ENCODE assay signal across 9 cellular contexts in the genomic region with DNA sequence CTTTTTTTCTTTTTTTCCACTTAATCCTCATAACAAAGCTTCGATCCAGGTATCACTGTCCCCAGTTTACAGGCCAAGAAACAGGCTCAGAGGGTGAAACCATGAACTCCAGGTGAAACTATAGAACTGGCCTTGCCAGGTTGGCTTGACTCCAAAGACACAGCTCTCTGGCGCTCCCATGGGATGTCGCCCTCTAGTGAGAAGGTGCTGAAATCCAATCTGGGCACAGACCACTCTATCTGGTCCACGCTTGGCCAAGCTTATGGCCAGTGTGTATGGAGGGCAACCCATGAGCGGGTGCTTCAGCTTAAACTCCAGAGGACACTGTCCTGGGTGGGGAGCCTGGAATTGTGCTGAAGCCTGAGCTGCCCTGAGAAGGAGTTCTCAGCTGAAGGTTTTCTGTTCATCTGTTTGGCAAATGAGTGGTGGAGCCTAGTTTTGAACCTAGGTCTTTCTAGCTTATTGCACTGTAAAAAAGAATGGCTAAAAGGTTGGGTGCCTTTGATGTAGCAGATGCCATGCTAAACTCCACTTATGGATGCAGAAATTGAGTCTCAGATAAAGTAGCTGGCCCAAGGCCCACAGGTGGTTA.
DNase-seq lines count a peak whose midpoint lies in the region; ATAC-seq and TF ChIP-seq lines count a peak whose summit lies in the region.
"Had no signal": no experiment of that assay in that cellular context is flagged by ENCODE, and none has a peak within 500 bp of the region (broad histone marks: within the 10 kb centered on the region; RNA-seq: fewer than 3 reads in every experiment).

No MANE protein-coding gene starts in this region.

- no peak overlapping the region for H2AFZ ChIP-seq in H9 (ENCODE audit: low read length)

- no peak overlapping the region for H2BK120ac ChIP-seq in H9 (ENCODE audit: low read depth, low read length, poor library complexity, severe bottlenecking)

- ATAC-seq in T-helper 17 cell (no peak), GM21423 (IDR thresholded peaks at IDR 0.05; ENCODE audit: unreplicated experiment) (no peak)

- no peak overlapping the region for H3K14ac ChIP-seq in H9 (ENCODE audit: insufficient read depth, low read length)

- H3K27me3 Mint-ChIP-seq in Caco-2 (ENCODE audit: insufficient read depth, unreplicated experiment) (no peaks in the 10 kb centered on the region), H9 (ENCODE audit: low read depth) (no peaks in the 10 kb centered on the region), T-helper 17 cell (no peaks in the 10 kb centered on the region)

- H3K23ac ChIP-seq in H9 (ENCODE audit: insufficient read length, low read depth, low read length): no peak overlapping the region

- H3K27ac ChIP-seq in H9 (ENCODE audit: insufficient read length, low read depth, low read length) (no peak overlapping the region), caudate nucleus (ENCODE audit: low read depth, low read length) (no peak overlapping the region)
- H3K27ac ChIP-seq: thoracic aorta had no signal

- no peak overlapping the region for H3K18ac ChIP-seq in H9 (ENCODE audit: insufficient read length, low read depth, low read length)

- no peaks in the 10 kb centered on the region for H4K20me1 ChIP-seq in H9 (ENCODE audit: control insufficient read depth, insufficient read depth, insufficient read length)

- BruUV-seq in Caco-2 (replicated peaks; lab: Mats Ljungman, UMichigan): no TSS peak

- no peak overlapping the region for H3K4ac ChIP-seq in H9 (ENCODE audit: low read depth, low read length)

- H3K56ac ChIP-seq in H9 (ENCODE audit: insufficient read length, low read depth, low read length): no peak overlapping the region

- H3K4me2 ChIP-seq in H9 (ENCODE audit: insufficient read depth, insufficient read length, low read length): no peak overlapping the region

- TF ChIP-seq CTCF in Caco-2 (IDR thresholded peaks at IDR 0.05; ENCODE audit: insufficient read depth in 1 of 2, low read depth in 1 of 2, low read length in 1 of 2, severe bottlenecking in 1 of 2, unreplicated experiment in 1 of 2): peak; percentile 2 to 52
- peak; percentile 82 for TF ChIP-seq CTCF in H9 (conservative IDR thresholded peaks at IDR 0.05)
- peak; percentile 54 for TF ChIP-seq CTCF in kidney epithelial cell (IDR thresholded peaks at IDR 0.05; ENCODE audit: insufficient read depth, low read length, poor library complexity, severe bottlenecking)

- H3K9me3 Mint-ChIP-seq in Caco-2 (ENCODE audit: unreplicated experiment) (no peaks in the 10 kb centered on the region), H9 (no peaks in the 10 kb centered on the region)

- H4K5ac ChIP-seq in H9 (ENCODE audit: insufficient read length, low read depth, low read length): no peak overlapping the region

- no peak overlapping the region for H4K8ac ChIP-seq in H9 (replicated peaks; ENCODE audit: insufficient read length, low read depth, low read length)

- H2BK5ac ChIP-seq in H9 (ENCODE audit: insufficient read length, low read length): no peak overlapping the region

- H3K36me3 Mint-ChIP-seq in Caco-2 (ENCODE audit: insufficient read depth, unreplicated experiment) (no peaks in the 10 kb centered on the region), H9 (ENCODE audit: insufficient read depth in 1 of 3, low read depth in 3 of 3) (peaks cover 31 to 54% (median 43%) of the 10 kb centered on the region in 3 experiments; a peak in 6 of 7 replicates), T-helper 17 cell (ENCODE audit: low read depth) (peaks cover 19% of the 10 kb centered on the region)

- H3K79me2 ChIP-seq in H9 (ENCODE audit: insufficient read depth, low read length): no peaks in the 10 kb centered on the region

- no CpG with 5 or more reads among the region's 5 CpGs for WGBS in H9 (ENCODE audit: extremely low coverage, insufficient read length, low lambda C conversion rate)

- H3K27ac Mint-ChIP-seq in Caco-2 (ENCODE audit: unreplicated experiment) (no peak overlapping the region), H9 (no peak overlapping the region), T-helper 17 cell (peak overlapping the region; percentile 1)

- H4K91ac ChIP-seq in H9 (ENCODE audit: insufficient read length, low read depth, low read length): no peak overlapping the region

- no peak overlapping the region for H3K9ac ChIP-seq in H9 (ENCODE audit: extremely low read depth, insufficient read length, low read length)

- H3K4me1 Mint-ChIP-seq in Caco-2 (ENCODE audit: low read depth, unreplicated experiment): no peaks in the 10 kb centered on the region
- peaks cover 23% of the 10 kb centered on the region in 2 experiments for H3K4me1 Mint-ChIP-seq in H9
- H3K4me1 Mint-ChIP-seq in T-helper 17 cell: peaks cover 14% of the 10 kb centered on the region

- no peaks in the 10 kb centered on the region for H3K4me1 ChIP-seq in Caco-2
- no peaks in the 10 kb centered on the region for H3K4me1 ChIP-seq in H9 (ENCODE audit: insufficient read depth, low read length)

- H3K27me3 ChIP-seq in Caco-2 (replicated peaks; ENCODE audit: control insufficient read depth, insufficient read depth, low read length) (no peaks in the 10 kb centered on the region), H9 (ENCODE audit: insufficient read depth, low read length) (no peaks in the 10 kb centered on the region), kidney epithelial cell (ENCODE audit: control insufficient read depth, insufficient read depth, low read length) (no peaks in the 10 kb centered on the region)

- no peak overlapping the region for H2BK15ac ChIP-seq in H9 (ENCODE audit: low read depth, low read length)

- POLR2A ChIA-PET in Caco-2 (lab: Charles Lee): no interaction called here

- intact Hi-C loops in Caco-2 (cut with micrococcal nuclease; ENCODE audit: unreplicated experiment): loop anchor here (1.0 kb wide), 1 partner anchor 352 kb away; no protein-coding TSS in a partner anchor

- no peak overlapping the region for H3T11ph ChIP-seq in H9 (ENCODE audit: low read length)

- no peaks in the 10 kb centered on the region for H3K79me1 ChIP-seq in H9 (ENCODE audit: insufficient read depth, low read depth, low read length, poor library complexity, severe bottlenecking)

- H2AK5ac ChIP-seq in H9 (ENCODE audit: insufficient read length, low read length): no peak overlapping the region

- H3K4me3 ChIP-seq in Caco-2 (ENCODE audit: low read depth, low read length) (no peak overlapping the region), kidney epithelial cell (ENCODE audit: low read depth, low read length) (no peak overlapping the region)
- H3K4me3 ChIP-seq: thoracic aorta had no signal

- no peak overlapping the region for H2BK20ac ChIP-seq in H9 (ENCODE audit: low read depth, low read length, poor library complexity, severe bottlenecking)

- CTCF ChIA-PET in Caco-2 (lab: Charles Lee): interaction anchor here (0.7 to 1.0 kb wide), 3 partner anchors 21 to 352 kb away, joined by 3 read pairs; no protein-coding TSS in a partner anchor

- no peaks in the 10 kb centered on the region for H3K23me2 ChIP-seq in H9 (ENCODE audit: insufficient read length, low read depth, low read length, poor library complexity, severe bottlenecking)

- H3K36me3 ChIP-seq in Caco-2 (ENCODE audit: control insufficient read depth, insufficient read depth, low read length) (no peaks in the 10 kb centered on the region), kidney epithelial cell (ENCODE audit: control insufficient read depth, insufficient read depth, low read length) (no peaks in the 10 kb centered on the region)
- H3K36me3 ChIP-seq: thoracic aorta had no signal

- peak; percentile 43 to 59 for DNase-seq in Caco-2
- peak; percentile 68 for DNase-seq in H9
- DNase-seq in T-helper 17 cell: no peak
- no peak for DNase-seq in kidney epithelial cell (ENCODE audit: low read depth)
- no peak for DNase-seq in activated effector memory CD4-positive, alpha-beta T cell treated with Interleukin-2 at 50 U/mL for 16 hours
- DNase-seq in activated T-cell treated with anti-CD3 and anti-CD28 coated beads for 4 hours: no peak
- no peak for DNase-seq in caudate nucleus (lab: John Stamatoyannopoulos, UW)

- H3K9me3 ChIP-seq in Caco-2: no peaks in the 10 kb centered on the region
- no peaks in the 10 kb centered on the region for H3K9me3 ChIP-seq in H9 (ENCODE audit: control insufficient read depth, low read depth, low read length)
- no peaks in the 10 kb centered on the region for H3K9me3 ChIP-seq in T-helper 17 cell (ENCODE audit: control insufficient read depth, low read length, poor library complexity, severe bottlenecking)
- H3K9me3 ChIP-seq: thoracic aorta had no signal

- no peak overlapping the region for H2BK12ac ChIP-seq in H9 (ENCODE audit: insufficient read length, low read depth, low read length)

- H3K4me3 Mint-ChIP-seq in Caco-2 (ENCODE audit: unreplicated experiment) (no peak overlapping the region), H9 (no peak overlapping the region), T-helper 17 cell (no peak overlapping the region)

Comparison
In these comparisons a context has a peak if more than half of its experiments do, and no peak if none do; other contexts are left out.
1. DNase-seq: peak in Caco-2 (2 of 2) and H9 (single experiment); none in T-helper 17 cell (0 of 3), kidney epithelial cell (single experiment), activated effector memory CD4-positive, alpha-beta T cell treated with Interleukin-2 at 50 U/mL for 16 hours (single experiment), activated T-cell treated with anti-CD3 and anti-CD28 coated beads for 4 hours (single experiment) and caudate nucleus (0 of 61).
2. CTCF ChIP-seq: peak in every context shown above with its lines; median percentile 82 in H9; 54 in kidney epithelial cell; 27 in Caco-2.